Comparison of ENCODE assay signal across 13 cellular contexts in the genomic region with DNA sequence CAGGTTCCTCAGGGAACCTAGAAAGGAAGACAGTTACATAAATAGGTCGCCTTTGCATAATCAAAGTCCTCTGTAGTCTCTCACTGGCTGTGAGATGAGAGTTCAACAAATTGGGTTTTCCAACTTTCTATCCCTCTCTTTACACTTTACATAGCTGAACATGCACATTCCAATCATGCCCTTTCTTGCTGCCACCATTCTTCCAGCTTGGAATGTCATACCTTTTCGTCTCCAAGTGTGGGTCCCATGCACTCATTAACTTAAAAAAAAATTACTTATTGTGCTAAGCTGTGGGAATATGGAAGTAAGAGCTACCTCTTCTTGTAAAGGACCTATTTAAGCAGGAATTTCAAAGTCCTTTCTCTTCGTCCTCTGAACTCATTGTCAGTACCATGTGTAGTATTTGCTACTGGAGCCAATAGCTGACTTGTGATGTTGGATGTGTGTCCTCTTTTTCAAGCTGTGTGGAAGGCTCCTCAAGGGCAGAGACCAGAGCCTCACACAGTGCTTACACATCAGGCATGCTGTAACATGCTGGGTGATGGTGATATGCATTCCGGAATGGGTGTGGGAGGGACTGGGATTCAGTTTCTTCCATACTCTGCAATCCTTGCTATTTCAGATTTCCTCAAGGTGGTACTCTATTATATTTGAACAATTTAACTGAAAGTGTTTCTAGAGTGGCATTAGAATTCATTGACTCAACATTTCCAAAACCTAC. TPM values are rescaled to one million over a fixed set of nuclear protein-coding genes. Genes with fewer than 3 reads are reported as not detected.
A peak's percentile ranks its signal among the peaks of the same experiment; 100 is the strongest.
DNase-seq lines count a peak whose midpoint lies in the region; ATAC-seq, FAIRE-seq and TF ChIP-seq lines count a peak whose summit lies in the region.
"Had no signal": no experiment of that assay in that cellular context is flagged by ENCODE, and none has a peak within 500 bp of the region (broad histone marks: within the 10 kb centered on the region; RNA-seq: fewer than 3 reads in every experiment).

No MANE protein-coding gene starts in this region.

- H3K4ac ChIP-seq in mesenchymal stem cell (ENCODE audit: low read depth in 1 of 2, low read length in 2 of 2) = no peak overlapping the region

- H3K4me1 ChIP-seq in DND-41 (ENCODE audit: insufficient read depth, low read length) (peaks cover 17% of the 10 kb centered on the region), mammary epithelial cell (ENCODE audit: insufficient read depth, low read length) (peaks cover 30% of the 10 kb centered on the region), mesenchymal stem cell (ENCODE audit: control insufficient read depth, insufficient read depth, low read depth, low read length) (peaks cover 4% of the 10 kb centered on the region), upper lobe of left lung (peaks cover 0 to 8% (median 4%) of the 10 kb centered on the region in 4 donors)

- H2BK15ac ChIP-seq in mesenchymal stem cell (ENCODE audit: low read depth, poor library complexity, severe bottlenecking) = no peak overlapping the region

- CTCF ChIA-PET in mammary epithelial cell (lab: Charles Lee; ENCODE audit: low non-redundant PET) = interaction anchor here (0.6 kb wide), 1 partner anchor 153 kb away, joined by 3 read pairs; no protein-coding TSS in a partner anchor

- BruUV-seq in mammary epithelial cell (replicated peaks; lab: Mats Ljungman, UMichigan) = no TSS peak

- TF ChIP-seq POLR2A in upper lobe of left lung (IDR thresholded peaks at IDR 0.05) = no peak

- H3K79me1 ChIP-seq in mesenchymal stem cell (replicated peaks; ENCODE audit: low read length, poor library complexity, severe bottlenecking) = peaks cover 17% of the 10 kb centered on the region

- H3K79me2 ChIP-seq in DND-41 (ENCODE audit: insufficient read depth, low read length) (peaks cover 100% of the 10 kb centered on the region), mammary epithelial cell (ENCODE audit: insufficient read depth, low read length) (peaks cover 96% of the 10 kb centered on the region)

- H3K36me3 Mint-ChIP-seq in activated T-helper 1 cell treated with anti-CD3 and anti-CD28 coated beads, Interleukin-12 subunit alpha, Interleukin-12 subunit beta, Interleukin-2, Interleukin-4 antibody, amounts not matched to agents 30 ng/mL and 10 ng/mL and 1 ng/mL, durations not matched to agents 14 hours and 24 hours and 36 hours (ENCODE audit: low read depth) = peaks cover 36% of the 10 kb centered on the region

- in situ Hi-C loops in mammary epithelial cell (cut with MboI; ENCODE audit: low sequenced_read_pairs in 2 of 2) = no loop called here

- H3K4me3 Mint-ChIP-seq in activated T-helper 1 cell treated with anti-CD3 and anti-CD28 coated beads, Interleukin-12 subunit alpha, Interleukin-12 subunit beta, Interleukin-2, Interleukin-4 antibody, amounts not matched to agents 30 ng/mL and 10 ng/mL and 1 ng/mL, durations not matched to agents 14 hours and 24 hours and 36 hours = no peak overlapping the region

- H3K27me3 ChIP-seq in DND-41 (ENCODE audit: insufficient read depth, low read length, poor library complexity) = no peaks in the 10 kb centered on the region
- no peaks in the 10 kb centered on the region for H3K27me3 ChIP-seq in mammary epithelial cell (ENCODE audit: insufficient read depth, low read length)
- no peaks in the 10 kb centered on the region for H3K27me3 ChIP-seq in mesenchymal stem cell (ENCODE audit: control insufficient read depth in 1 of 2, insufficient read depth in 1 of 2, low read length in 2 of 2)
- no peaks in the 10 kb centered on the region for H3K27me3 ChIP-seq in upper lobe of left lung
- H3K27me3 ChIP-seq: stomach had no signal

- H3K36me3 ChIP-seq in DND-41 (ENCODE audit: insufficient read depth, low read length) (peaks cover 61% of the 10 kb centered on the region), mammary epithelial cell (ENCODE audit: insufficient read depth, low read length) (peaks cover 2% of the 10 kb centered on the region), mesenchymal stem cell (ENCODE audit: control insufficient read depth in 1 of 2, insufficient read depth in 2 of 2, low read depth in 1 of 2, low read length in 2 of 2) (peaks cover 4 to 10% of the 10 kb centered on the region in 2 experiments), upper lobe of left lung (no peaks in the 10 kb centered on the region)

- ATAC-seq in DND-41 (ENCODE audit: insufficient read depth, low read depth) (no peak), upper lobe of left lung (ENCODE audit: low FRiP score in 2 of 2) (no peak)
- ATAC-seq: left cardiac atrium, sciatic nerve had no signal

- peaks cover 60% of the 10 kb centered on the region for H3K4me1 Mint-ChIP-seq in activated T-helper 1 cell treated with anti-CD3 and anti-CD28 coated beads, Interleukin-12 subunit alpha, Interleukin-12 subunit beta, Interleukin-2, Interleukin-4 antibody, amounts not matched to agents 30 ng/mL and 10 ng/mL and 1 ng/mL, durations not matched to agents 14 hours and 24 hours and 36 hours (ENCODE audit: low read depth)

- no peak overlapping the region for H2BK120ac ChIP-seq in mesenchymal stem cell (ENCODE audit: low read depth, low read length)

- H3K9me3 ChIP-seq in DND-41 (ENCODE audit: insufficient read depth, low read length, severe bottlenecking) (no peaks in the 10 kb centered on the region), mammary epithelial cell (replicated peaks; ENCODE audit: insufficient read depth, low read length) (no peaks in the 10 kb centered on the region), mesenchymal stem cell (ENCODE audit: control insufficient read depth, low read length) (no peaks in the 10 kb centered on the region), upper lobe of left lung (no peaks in the 10 kb centered on the region)
- H3K9me3 ChIP-seq: stomach had no signal

- H2AFZ ChIP-seq in DND-41 (ENCODE audit: low read depth, low read length) (no peak overlapping the region), mammary epithelial cell (ENCODE audit: low read depth, low read length) (no peak overlapping the region), mesenchymal stem cell (ENCODE audit: low read depth, low read length) (no peak overlapping the region)

- no peak overlapping the region for H2BK5ac ChIP-seq in mesenchymal stem cell (ENCODE audit: low read depth, low read length, poor library complexity, severe bottlenecking)

- H3K9me3 Mint-ChIP-seq in activated T-helper 1 cell treated with anti-CD3 and anti-CD28 coated beads, Interleukin-12 subunit alpha, Interleukin-12 subunit beta, Interleukin-2, Interleukin-4 antibody, amounts not matched to agents 30 ng/mL and 10 ng/mL and 1 ng/mL, durations not matched to agents 14 hours and 24 hours and 36 hours = no peaks in the 10 kb centered on the region

- no peak overlapping the region for H3K4me3 ChIP-seq in DND-41 (ENCODE audit: low read depth in 1 of 2, low read length in 2 of 2)
- peak overlapping the region in 1 of 3 experiments; percentile 20 for H3K4me3 ChIP-seq in mammary epithelial cell (replicated peaks in 1 of 3; ENCODE audit: insufficient read depth in 1 of 3, low read depth in 2 of 3, low read length in 3 of 3)
- H3K4me3 ChIP-seq in mesenchymal stem cell (ENCODE audit: insufficient read depth in 1 of 2, low read depth in 1 of 2, low read length in 2 of 2) = no peak overlapping the region
- no peak overlapping the region for H3K4me3 ChIP-seq in upper lobe of left lung
- H3K4me3 ChIP-seq: stomach had no signal

- no peaks in the 10 kb centered on the region for H3K27me3 Mint-ChIP-seq in activated T-helper 1 cell treated with anti-CD3 and anti-CD28 coated beads, Interleukin-12 subunit alpha, Interleukin-12 subunit beta, Interleukin-2, Interleukin-4 antibody, amounts not matched to agents 30 ng/mL and 10 ng/mL and 1 ng/mL, durations not matched to agents 14 hours and 24 hours and 36 hours (ENCODE audit: insufficient read depth)

- H4K8ac ChIP-seq in mesenchymal stem cell (ENCODE audit: low read length) = no peak overlapping the region

- dilution Hi-C loops in mammary epithelial cell (cut with HindIII; ENCODE audit: low sequenced_read_pairs) = no loop called here

- no peak overlapping the region for H3K27ac ChIP-seq in DND-41 (ENCODE audit: low read length)
- H3K27ac ChIP-seq in mammary epithelial cell (ENCODE audit: insufficient read depth, low read depth, low read length) = peak overlapping the region; percentile 71
- H3K27ac ChIP-seq in mesenchymal stem cell (ENCODE audit: low read length, poor library complexity, severe bottlenecking) = peak overlapping the region; percentile 36
- no peak overlapping the region for H3K27ac ChIP-seq in upper lobe of left lung
- H3K27ac ChIP-seq: stomach, VCaP had no signal

- no peak overlapping the region for H2BK12ac ChIP-seq in mesenchymal stem cell (ENCODE audit: low read length in 2 of 2)

- H3K14ac ChIP-seq in mesenchymal stem cell (ENCODE audit: low read length in 2 of 2) = no peak overlapping the region

- no peak overlapping the region for H3K18ac ChIP-seq in mesenchymal stem cell (ENCODE audit: low read depth in 1 of 2, low read length in 2 of 2)

- H4K20me1 ChIP-seq in DND-41 (ENCODE audit: insufficient read depth, low read length) (peaks cover 81% of the 10 kb centered on the region), mammary epithelial cell (ENCODE audit: insufficient read depth, low read length) (no peaks in the 10 kb centered on the region)

- TF ChIP-seq CTCF in DND-41 (IDR thresholded peaks at IDR 0.05; ENCODE audit: borderline replicate concordance, extremely low read depth, low read length, poor library complexity, severe bottlenecking) = no peak
- TF ChIP-seq CTCF in mammary epithelial cell (conservative IDR thresholded peaks at IDR 0.05 in 1 of 2, IDR thresholded peaks at IDR 0.05 in 1 of 2; ENCODE audit: extremely low read depth in 1 of 2, insufficient read depth in 1 of 2, low read depth in 1 of 2, low read length in 2 of 2) = no peak
- no peak for TF ChIP-seq CTCF in upper lobe of left lung (IDR thresholded peaks at IDR 0.05)

- no peak overlapping the region for H3K23ac ChIP-seq in mesenchymal stem cell (ENCODE audit: low read length in 2 of 2)

- TF ChIP-seq EP300 in upper lobe of left lung (IDR thresholded peaks at IDR 0.05) = no peak

- no peak overlapping the region for H2AK5ac ChIP-seq in mesenchymal stem cell (ENCODE audit: low read length, severe bottlenecking)

- WGBS in mammary epithelial cell (ENCODE audit: low coverage, missing lambda C conversion rate) = 3% methylated on average over 4 of the region's 4 CpGs
- 93% methylated on average over 3 of the region's 4 CpGs for WGBS in mesenchymal stem cell
- WGBS in upper lobe of left lung, 2 donors = 67 to 75% methylated on average over 4 of the region's 4 CpGs

- no peak overlapping the region for H3K9ac ChIP-seq in DND-41 (ENCODE audit: low read depth, low read length)
- peak overlapping the region; percentile 27 for H3K9ac ChIP-seq in mammary epithelial cell (ENCODE audit: insufficient read depth, low read length)
- H3K9ac ChIP-seq in mesenchymal stem cell (ENCODE audit: low read length) = no peak overlapping the region

- H3K4me2 ChIP-seq in DND-41 (ENCODE audit: insufficient read depth, low read length) (0 out of 2 replicates have a peak overlapping the region, but pooled peaks have one; percentile 6), mammary epithelial cell (ENCODE audit: insufficient read depth, low read depth, low read length) (peak overlapping the region; percentile 75), mesenchymal stem cell (ENCODE audit: low read length, poor library complexity, severe bottlenecking) (no peak overlapping the region)

- DNase-seq in DND-41 = no peak
- peak; percentile 23 for DNase-seq in HTR-8/SVneo (ENCODE audit: insufficient read length, low spot score)
- peak; percentile 94 for DNase-seq in mammary epithelial cell
- no peak for DNase-seq in mesenchymal stem cell
- no peak for DNase-seq in NCI-H345 (lab: John Stamatoyannopoulos, UW)
- no peak for DNase-seq in activated T-helper 1 cell treated with anti-CD3 and anti-CD28 coated beads, Interleukin-12 subunit alpha, Interleukin-12 subunit beta, Interleukin-2, Interleukin-4 antibody, amounts not matched to agents 30 ng/mL and 10 ng/mL and 1 ng/mL, durations not matched to agents 14 hours and 24 hours and 36 hours (ENCODE audit: low spot score)
- DNase-seq in activated CD4-positive, alpha-beta T cell treated with anti-CD3 and anti-CD28 coated beads for 1 hour = no peak
- DNase-seq in upper lobe of left lung = no peak
- DNase-seq: left cardiac atrium, NCI-H446, stomach had no signal

- H3K27ac Mint-ChIP-seq in activated T-helper 1 cell treated with anti-CD3 and anti-CD28 coated beads, Interleukin-12 subunit alpha, Interleukin-12 subunit beta, Interleukin-2, Interleukin-4 antibody, amounts not matched to agents 30 ng/mL and 10 ng/mL and 1 ng/mL, durations not matched to agents 14 hours and 24 hours and 36 hours = no peak overlapping the region

- no peak for FAIRE-seq in HTR-8/SVneo (lab: Jason Lieb, UNC)

- intact Hi-C loops in mammary epithelial cell (cut with micrococcal nuclease) = no loop called here
- intact Hi-C loops in activated T-helper 1 cell treated with anti-CD3 and anti-CD28 coated beads, Interleukin-12 subunit alpha, Interleukin-12 subunit beta, Interleukin-2, Interleukin-4 antibody, amounts not matched to agents 30 ng/mL and 10 ng/mL and 1 ng/mL, durations not matched to agents 14 hours and 24 hours and 36 hours (cut with micrococcal nuclease) = loop anchor here (10.0 kb wide), 1 partner anchor 777 kb away; no protein-coding TSS in a partner anchor

- H4K91ac ChIP-seq in mesenchymal stem cell (ENCODE audit: low read length) = no peak overlapping the region

RNA-seq across cellular contexts. Expression of gene ENOPH1, which starts 7.1 kb away (rescaled TPM):
- total RNA-seq in mammary epithelial cell = 10 to 100 TPM; 37.7 to 40.5 TPM
- 16.5 TPM for polyA plus RNA-seq in mammary epithelial cell
- polyA minus RNA-seq in mammary epithelial cell = 8.5 TPM
- 23.7 TPM for polyA plus RNA-seq in mesenchymal stem cell (2013, experiment 1 of 2)
- polyA plus RNA-seq in mesenchymal stem cell (2013, experiment 2 of 2) = 25.9 TPM
- total RNA-seq in activated T-helper 1 cell treated with anti-CD3 and anti-CD28 coated beads, Interleukin-12 subunit alpha, Interleukin-12 subunit beta, Interleukin-2, Interleukin-4 antibody, amounts not matched to agents 30 ng/mL and 10 ng/mL and 1 ng/mL, durations not matched to agents 14 hours and 24 hours and 36 hours = 60.8 and 61.5 TPM in 2 replicates
- 10 to 100 TPM in 5 of 6 donors, 1 to 10 TPM in 1; 8.4 to 29.9 (median 25.8) TPM for total RNA-seq in upper lobe of left lung

RNA-seq across cellular contexts. Expression of gene HNRNPDL, which starts 7.2 kb away (rescaled TPM):
- 100 to 1,000 TPM in 1 of 2 donors, 10 to 100 TPM in 1; 81.2 to 256 TPM for total RNA-seq in mammary epithelial cell
- polyA plus RNA-seq in mammary epithelial cell = 141 TPM
- polyA minus RNA-seq in mammary epithelial cell = 33.5 TPM
- 292 TPM for polyA plus RNA-seq in mesenchymal stem cell (2013, experiment 1 of 2)
- polyA plus RNA-seq in mesenchymal stem cell (2013, experiment 2 of 2) = 289 TPM
- 498 and 514 TPM in 2 replicates for total RNA-seq in activated T-helper 1 cell treated with anti-CD3 and anti-CD28 coated beads, Interleukin-12 subunit alpha, Interleukin-12 subunit beta, Interleukin-2, Interleukin-4 antibody, amounts not matched to agents 30 ng/mL and 10 ng/mL and 1 ng/mL, durations not matched to agents 14 hours and 24 hours and 36 hours
- total RNA-seq in upper lobe of left lung = 100 to 1,000 TPM; 141 to 249 (median 186) TPM

Comparison
In these comparisons a context has a peak if more than half of its experiments do, and no peak if none do; other contexts are left out.
1. DNase-seq: peak in HTR-8/SVneo (single experiment) and mammary epithelial cell (single experiment); none in DND-41 (single experiment), mesenchymal stem cell (single experiment), NCI-H345 (single experiment), activated T-helper 1 cell treated with anti-CD3 and anti-CD28 coated beads, Interleukin-12 subunit alpha, Interleukin-12 subunit beta, Interleukin-2, Interleukin-4 antibody, amounts not matched to agents 30 ng/mL and 10 ng/mL and 1 ng/mL, durations not matched to agents 14 hours and 24 hours and 36 hours (single experiment), activated CD4-positive, alpha-beta T cell treated with anti-CD3 and anti-CD28 coated beads for 1 hour (single experiment) and upper lobe of left lung (0 of 2).
2. H3K27ac ChIP-seq: peak in mammary epithelial cell (single experiment) and mesenchymal stem cell (single experiment); none in DND-41 (single experiment) and upper lobe of left lung (0 of 4).